ENCODE assay signal across 21 cellular contexts in genomic region chr13:26460652-26461051, GRCh38.
A peak's percentile ranks its signal among the peaks of the same experiment; 100 is the strongest.
DNase-seq lines count a peak whose midpoint lies in the region; ATAC-seq and TF ChIP-seq lines count a peak whose summit lies in the region.
"Had no signal": no experiment of that assay in that cellular context is flagged by ENCODE, and none has a peak within 500 bp of the region (broad histone marks: within the 10 kb centered on the region; RNA-seq: fewer than 3 reads in every experiment).

No MANE protein-coding gene starts in this region.

- H3K9me3 ChIP-seq in gastroesophageal sphincter, result no peaks in the 10 kb centered on the region
- H3K9me3 ChIP-seq in lower lobe of right lung, result no peaks in the 10 kb centered on the region
- H3K9me3 ChIP-seq in stomach, result no peaks in the 10 kb centered on the region

- ATAC-seq in gastroesophageal sphincter, result peak; percentile 80
- peak in 1 of 2 donors; percentile 63 for ATAC-seq in lower lobe of right lung
- ATAC-seq in HG02571 (IDR thresholded peaks at IDR 0.05; ENCODE audit: unreplicated experiment), result no peak
- ATAC-seq: activated CD8-positive, alpha-beta memory T cell treated with anti-CD3 and anti-CD28 coated beads, Interleukin-2, amount 10 ng/mL, durations not matched to agents 7 days and 5 days; stimulated activated naive CD8-positive, alpha-beta T cell treated with anti-CD3 and anti-CD28 coated beads, Interleukin-15, Interleukin-2, amounts not matched to agents 100 U/mL and 50 U/mL, for 24 hours had no signal

- intact Hi-C loops in lower lobe of right lung (cut with DNase I), result no loop called here
- intact Hi-C loops in stomach (cut with DNase I; ENCODE audit: low total_unique reads), result no loop called here

- H3K27ac ChIP-seq in gastroesophageal sphincter, result peak overlapping the region in 2 of 4 donors; percentile 11 to 37
- peak overlapping the region; percentile 21 for H3K27ac ChIP-seq in lower lobe of right lung
- H3K27ac ChIP-seq in stomach, result peak overlapping the region in 4 of 5 donors; percentile 7 to 71 (median 34)

- H3K36me3 ChIP-seq in gastroesophageal sphincter, result no peaks in the 10 kb centered on the region
- H3K36me3 ChIP-seq in lower lobe of right lung, result no peaks in the 10 kb centered on the region
- no peaks in the 10 kb centered on the region for H3K36me3 ChIP-seq in stomach

- TF ChIP-seq POLR2A in gastroesophageal sphincter (IDR thresholded peaks at IDR 0.05) (no peak), stomach (IDR thresholded peaks at IDR 0.05) (no peak)

- H3K4me1 ChIP-seq in gastroesophageal sphincter, result no peaks in the 10 kb centered on the region
- H3K4me1 ChIP-seq in lower lobe of right lung, result peaks cover 8% of the 10 kb centered on the region
- H3K4me1 ChIP-seq in stomach, result peaks cover 0 to 15% (median 0%) of the 10 kb centered on the region in 4 donors

- TF ChIP-seq EP300 in gastroesophageal sphincter (IDR thresholded peaks at IDR 0.05) (no peak), stomach (IDR thresholded peaks at IDR 0.05) (no peak)

- DNase-seq in M059J (ENCODE audit: low read depth) (peak; percentile 75), lower lobe of right lung (no peak), stomach (peak; percentile 42), cerebellar nuclear complex (lab: John Stamatoyannopoulos, UW) (no peak), A172 (ENCODE audit: low spot score) (no peak), medulla oblongata (ENCODE audit: extremely low spot score) (no peak)
- DNase-seq: activated CD4-positive, CD25-positive, alpha-beta regulatory T cell treated with anti-CD3 and anti-CD28 coated beads, Interleukin-2, amount 50 U/mL, for 72 hours; activated CD8-positive, alpha-beta memory T cell treated with anti-CD3 and anti-CD28 coated beads, Interleukin-2, amount 10 ng/mL, durations not matched to agents 7 days and 5 days; activated gamma-delta T cell; AML-193; cortex of kidney; GF-D8; Karpas-422; NCI-H146; NCI-H345; occipital lobe; SIG-M5; stimulated activated naive CD8-positive, alpha-beta T cell treated with anti-CD3 and anti-CD28 coated beads, Interleukin-15, Interleukin-2, amounts not matched to agents 100 U/mL and 50 U/mL, for 24 hours; T1000 had no signal

- no peak overlapping the region for H3K4me3 ChIP-seq in gastroesophageal sphincter
- no peak overlapping the region for H3K4me3 ChIP-seq in lower lobe of right lung
- no peak overlapping the region for H3K4me3 ChIP-seq in stomach

- H3K27me3 ChIP-seq in gastroesophageal sphincter (no peaks in the 10 kb centered on the region), lower lobe of right lung (ENCODE audit: low read depth) (no peaks in the 10 kb centered on the region), stomach (no peaks in the 10 kb centered on the region)

- WGBS in gastroesophageal sphincter (ENCODE audit: low coverage in 1 of 2), 2 donors, result 33 to 74% methylated on average over 1 to 3 of the region's 5 CpGs
- 45 to 72% (median 66%) methylated on average over 5 of the region's 5 CpGs for WGBS in stomach, 5 donors

- TF ChIP-seq CTCF in gastroesophageal sphincter (IDR thresholded peaks at IDR 0.05) (no peak), lower lobe of right lung (IDR thresholded peaks at IDR 0.05) (no peak), stomach (IDR thresholded peaks at IDR 0.05) (no peak)

Comparison
In these comparisons a context has a peak if more than half of its experiments do, and no peak if none do; other contexts are left out.
1. DNase-seq: peak in M059J (single experiment) and stomach (single experiment); none in lower lobe of right lung (single experiment), cerebellar nuclear complex (0 of 2), A172 (single experiment) and medulla oblongata (single experiment).